Comparison of ENCODE assay signal across 9 cellular contexts in the genomic region with DNA sequence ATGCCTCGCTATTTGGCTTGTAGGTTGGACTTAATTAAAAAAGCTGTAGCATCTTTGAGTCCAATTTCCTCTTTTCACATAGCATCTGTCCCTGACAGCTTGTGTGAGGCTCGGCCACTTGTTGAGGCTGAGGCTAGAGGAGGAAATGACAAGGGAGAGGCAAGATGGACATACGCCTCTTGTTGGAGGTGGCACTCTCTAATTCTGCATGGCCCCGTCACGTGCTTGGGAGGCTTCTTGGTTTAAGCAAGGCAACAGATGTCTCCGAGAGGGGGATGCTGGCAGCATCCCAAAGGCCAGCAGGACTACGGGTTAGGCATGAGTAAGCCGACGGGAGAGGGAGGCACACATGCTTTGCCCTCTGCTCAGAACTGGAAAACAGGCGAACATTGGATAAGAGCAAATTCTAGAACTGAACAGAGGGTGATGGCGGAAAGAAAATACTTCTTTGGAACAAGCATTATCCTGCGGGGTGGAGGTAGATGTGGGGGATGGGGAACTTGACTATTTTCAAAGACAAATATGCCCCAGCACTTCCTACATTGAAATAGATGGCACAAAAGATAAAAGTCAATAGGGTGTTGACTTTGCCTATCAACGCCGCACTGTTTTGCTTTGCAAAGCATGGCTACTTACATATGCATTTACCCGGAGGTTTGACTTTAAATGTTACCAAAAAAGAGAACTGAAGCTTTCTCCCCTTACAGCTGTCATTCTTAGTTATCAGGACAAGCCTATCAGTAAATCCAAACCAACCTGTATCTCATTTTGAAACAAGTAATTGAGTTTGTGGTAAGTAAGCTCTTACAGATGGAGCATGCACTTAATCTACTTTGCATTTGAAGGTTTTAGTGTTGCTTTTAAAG.
DNase-seq lines count a peak whose midpoint lies in the region; ATAC-seq and FAIRE-seq lines count a peak whose summit lies in the region.
"Had no signal": no experiment of that assay in that cellular context is flagged by ENCODE, and none has a peak within 500 bp of the region (broad histone marks: within the 10 kb centered on the region; RNA-seq: fewer than 3 reads in every experiment).

No MANE protein-coding gene starts in this region.

- H3K9me3 Mint-ChIP-seq in CD4-positive, alpha-beta memory T cell, result peaks cover 0 to 4% (median 0%) of the 10 kb centered on the region in 8 donors

- intact Hi-C loops in Right ventricle myocardium inferior (cut with DNase I), result no loop called here
- intact Hi-C loops in cardiac septum (cut with DNase I), result no loop called here
- intact Hi-C loops in CD4-positive, alpha-beta memory T cell (cut with micrococcal nuclease), result no loop called here

- H3K4me3 ChIP-seq in CD4-positive, alpha-beta memory T cell (ENCODE audit: low read length in 2 of 2), result no peak overlapping the region
- no peak overlapping the region for H3K4me3 ChIP-seq in small intestine (ENCODE audit: low read depth in 1 of 2, low read length in 2 of 2)
- H3K4me3 ChIP-seq: BLaER1 treated with 17β-estradiol and CSF1 and Interleukin-3, amounts not matched to agents 10 nM and 100 nM had no signal

- CTCF ChIA-PET in CD4-positive, alpha-beta memory T cell (lab: Charles Lee; ENCODE audit: partially characterized antibody), result interaction anchor here (1.3 kb wide), 1 partner anchor 24 kb away, joined by 3 read pairs; no protein-coding TSS in a partner anchor

- H3K4me1 Mint-ChIP-seq in CD4-positive, alpha-beta memory T cell, result peaks cover 14 to 18% (median 16%) of the 10 kb centered on the region in 4 donors

- H3K4me3 Mint-ChIP-seq in CD4-positive, alpha-beta memory T cell, result peak overlapping the region in 1 of 8 donors; percentile 5

- H3K9me3 ChIP-seq in CD4-positive, alpha-beta memory T cell (ENCODE audit: control insufficient read depth in 1 of 2, low read length in 2 of 2), result no peaks in the 10 kb centered on the region
- no peaks in the 10 kb centered on the region for H3K9me3 ChIP-seq in small intestine (ENCODE audit: control insufficient read depth, low read depth)
- H3K9me3 ChIP-seq: BLaER1 treated with 17β-estradiol and CSF1 and Interleukin-3, amounts not matched to agents 10 nM and 100 nM had no signal

- FAIRE-seq in small intestine (lab: Jason Lieb, UNC), result no peak

- no peaks in the 10 kb centered on the region for H3K36me3 ChIP-seq in CD4-positive, alpha-beta memory T cell (ENCODE audit: insufficient read depth, low read length)
- H3K36me3 ChIP-seq in small intestine (ENCODE audit: control insufficient read depth in 2 of 2, insufficient read depth in 2 of 2, low read length in 2 of 2), result no peaks in the 10 kb centered on the region
- H3K36me3 ChIP-seq: BLaER1 treated with 17β-estradiol and CSF1 and Interleukin-3, amounts not matched to agents 10 nM and 100 nM had no signal

- H3K27ac Mint-ChIP-seq in CD4-positive, alpha-beta memory T cell, result no peak overlapping the region

- peaks cover 10% of the 10 kb centered on the region for H3K4me1 ChIP-seq in CD4-positive, alpha-beta memory T cell (ENCODE audit: insufficient read depth, low read length)
- H3K4me1 ChIP-seq in small intestine (ENCODE audit: control insufficient read depth in 2 of 2, insufficient read depth in 1 of 2, low read depth in 1 of 2, low read length in 1 of 2), result peaks cover 5 to 6% of the 10 kb centered on the region in 2 donors

- POLR2A ChIA-PET in CD4-positive, alpha-beta memory T cell (lab: Charles Lee; ENCODE audit: partially characterized antibody), result no interaction called here

- H3K27me3 Mint-ChIP-seq in CD4-positive, alpha-beta memory T cell, result no peaks in the 10 kb centered on the region

- 70 to 88% (median 79%) methylated on average over 15 of the region's 15 CpGs for WGBS in small intestine, 3 donors

- H3K36me3 Mint-ChIP-seq in CD4-positive, alpha-beta memory T cell, result no peaks in the 10 kb centered on the region

- peak; percentile 54 for ATAC-seq in Right ventricle myocardium inferior
- ATAC-seq in HG03378 (IDR thresholded peaks at IDR 0.05; ENCODE audit: unreplicated experiment), result peak; percentile 76

- DNase-seq in Right ventricle myocardium inferior (ENCODE audit: missing footprints) (no peak), cardiac septum (ENCODE audit: low spot score) (no peak), SHP77 (lab: John Stamatoyannopoulos, UW) (peak; percentile 97 to 98), small intestine (no peak)
- DNase-seq in CD4-positive, alpha-beta memory T cell, result no peak
- DNase-seq in activated CD4-positive, CD25-positive, alpha-beta regulatory T cell treated with anti-CD3 and anti-CD28 coated beads, Interleukin-2, amount 50 U/mL, for 72 hours, result no peak

- H3K27me3 ChIP-seq in layer of hippocampus (ENCODE audit: control insufficient read depth, insufficient read depth, low read length) (no peaks in the 10 kb centered on the region), small intestine (ENCODE audit: control insufficient read depth in 2 of 2, insufficient read depth in 2 of 2, low read length in 2 of 2) (no peaks in the 10 kb centered on the region)
- H3K27me3 ChIP-seq in CD4-positive, alpha-beta memory T cell (ENCODE audit: insufficient read depth, low read length), result no peaks in the 10 kb centered on the region

- H3K27ac ChIP-seq in layer of hippocampus (ENCODE audit: low read depth, low read length) (peak overlapping the region; percentile 64), small intestine (ENCODE audit: low read depth in 1 of 2, low read length in 1 of 2) (no peak overlapping the region)
- H3K27ac ChIP-seq in CD4-positive, alpha-beta memory T cell (ENCODE audit: low read depth, low read length), result no peak overlapping the region
- H3K27ac ChIP-seq: BLaER1 treated with 17β-estradiol and CSF1 and Interleukin-3, amounts not matched to agents 10 nM and 100 nM had no signal

Comparison
In these comparisons a context has a peak if more than half of its experiments do, and no peak if none do; other contexts are left out.
1. DNase-seq: peak in SHP77 (2 of 2); none in Right ventricle myocardium inferior (single experiment), cardiac septum (single experiment), CD4-positive, alpha-beta memory T cell (0 of 5), activated CD4-positive, CD25-positive, alpha-beta regulatory T cell treated with anti-CD3 and anti-CD28 coated beads, Interleukin-2, amount 50 U/mL, for 72 hours (single experiment) and small intestine (single experiment).